In the genomic region with DNA sequence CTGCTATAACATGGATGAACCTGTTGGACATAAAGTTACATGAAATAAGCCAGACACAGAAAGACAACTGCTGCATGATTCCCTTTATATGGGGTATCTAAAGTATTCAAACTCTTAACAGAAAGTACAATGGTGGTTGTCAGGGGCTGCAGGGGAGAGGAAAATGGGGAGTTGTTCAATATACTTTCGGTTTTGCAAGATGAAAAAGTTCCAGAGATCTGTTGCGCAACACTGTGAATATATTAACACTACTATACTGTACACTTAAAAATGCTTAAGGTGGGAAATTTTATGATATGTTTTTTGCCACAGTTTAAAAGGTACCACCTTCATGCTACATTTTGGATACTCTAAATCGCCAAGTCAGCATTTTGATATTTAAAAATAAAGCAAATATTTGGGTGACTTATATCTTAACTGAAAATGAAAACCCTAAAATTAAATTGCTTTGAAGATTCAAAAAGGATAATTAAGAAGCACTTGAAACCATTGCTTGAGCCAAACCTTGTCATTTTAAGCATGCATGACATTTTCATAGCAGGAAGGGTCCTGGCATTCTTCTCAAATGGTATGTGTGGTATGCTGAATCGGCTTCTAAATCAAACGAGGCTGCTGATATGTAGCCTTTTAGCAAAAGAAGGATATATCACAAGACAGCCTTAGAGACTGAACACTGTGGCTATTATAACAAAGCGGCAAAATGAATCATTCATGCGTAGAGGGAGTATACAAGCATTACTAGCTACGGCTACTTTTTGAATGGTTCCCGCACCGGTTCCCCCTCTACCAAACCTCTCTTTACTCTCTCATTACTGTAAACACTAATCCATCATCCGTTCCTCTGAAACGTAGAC, we compare ENCODE assay signal across 8 cellular contexts.
A peak's percentile ranks its signal among the peaks of the same experiment; 100 is the strongest.
DNase-seq lines count a peak whose midpoint lies in the region; ATAC-seq, FAIRE-seq and TF ChIP-seq lines count a peak whose summit lies in the region.

No MANE protein-coding gene starts in this region.

- ATAC-seq in GM19452 (IDR thresholded peaks at IDR 0.05; ENCODE audit: unreplicated experiment) = no peak

- H3K4me3 ChIP-seq in left ventricle myocardium inferior (peak overlapping the region; percentile 11), right atrium auricular region (no peak overlapping the region)

- POLR2A ChIA-PET in GM10248 (lab: Yijun Ruan, JAX) = no interaction called here

- H3K9me3 ChIP-seq in left ventricle myocardium inferior (replicated peaks) (no peaks in the 10 kb centered on the region), right atrium auricular region (no peaks in the 10 kb centered on the region)

- H3K27ac Mint-ChIP-seq in activated naive CD4-positive, alpha-beta T cell treated with anti-CD3 and anti-CD28 coated beads, Interleukin-2, amount 10 ng/mL, durations not matched to agents 7 days and 5 days = peak overlapping the region; percentile 97

- H3K36me3 Mint-ChIP-seq in activated naive CD4-positive, alpha-beta T cell treated with anti-CD3 and anti-CD28 coated beads, Interleukin-2, amount 10 ng/mL, durations not matched to agents 7 days and 5 days = peaks cover 20% of the 10 kb centered on the region

- no peaks in the 10 kb centered on the region for H3K36me3 ChIP-seq in left ventricle myocardium inferior
- H3K36me3 ChIP-seq in right atrium auricular region = no peaks in the 10 kb centered on the region

- H3K4me3 Mint-ChIP-seq in activated naive CD4-positive, alpha-beta T cell treated with anti-CD3 and anti-CD28 coated beads, Interleukin-2, amount 10 ng/mL, durations not matched to agents 7 days and 5 days = peak overlapping the region; percentile 70

- no peaks in the 10 kb centered on the region for H3K9me3 Mint-ChIP-seq in activated naive CD4-positive, alpha-beta T cell treated with anti-CD3 and anti-CD28 coated beads, Interleukin-2, amount 10 ng/mL, durations not matched to agents 7 days and 5 days

- no peaks in the 10 kb centered on the region for H3K27me3 ChIP-seq in left ventricle myocardium inferior (ENCODE audit: low read depth)
- H3K27me3 ChIP-seq in right atrium auricular region = no peaks in the 10 kb centered on the region

- intact Hi-C loops in left ventricle myocardium inferior (cut with micrococcal nuclease) = no loop called here
- intact Hi-C loops in head of caudate nucleus (cut with DNase I) = no loop called here

- H3K4me1 Mint-ChIP-seq in activated naive CD4-positive, alpha-beta T cell treated with anti-CD3 and anti-CD28 coated beads, Interleukin-2, amount 10 ng/mL, durations not matched to agents 7 days and 5 days = peaks cover 80% of the 10 kb centered on the region

- H3K27me3 Mint-ChIP-seq in activated naive CD4-positive, alpha-beta T cell treated with anti-CD3 and anti-CD28 coated beads, Interleukin-2, amount 10 ng/mL, durations not matched to agents 7 days and 5 days = no peaks in the 10 kb centered on the region

- no peak for TF ChIP-seq CTCF in left ventricle myocardium inferior (IDR thresholded peaks at IDR 0.05; ENCODE audit: borderline replicate concordance)
- TF ChIP-seq CTCF in right atrium auricular region (IDR thresholded peaks at IDR 0.05) = no peak
- no peak for TF ChIP-seq CTCF in GM10248 (IDR thresholded peaks at IDR 0.05; ENCODE audit: control extremely low read depth, extremely low read depth, low read depth, missing control alignments)

- DNase-seq in left ventricle myocardium inferior = no peak
- DNase-seq in right atrium auricular region (ENCODE audit: low spot score) = no peak
- DNase-seq in activated naive CD4-positive, alpha-beta T cell treated with anti-CD3 and anti-CD28 coated beads, Interleukin-2, amount 10 ng/mL, durations not matched to agents 7 days and 5 days = peak; percentile 25
- peak; percentile 35 for DNase-seq in urothelium cell line (ENCODE audit: low spot score)
- DNase-seq in GM10248 (ENCODE audit: extremely low spot score) = no peak
- no peak for DNase-seq in head of caudate nucleus

- CTCF ChIA-PET in activated naive CD4-positive, alpha-beta T cell treated with anti-CD3 and anti-CD28 coated beads, Interleukin-2, amount 10 ng/mL, durations not matched to agents 7 days and 5 days (lab: Charles Lee) = interaction anchor here (2.3 kb wide), 1 partner anchor 35 kb away, joined by 13 read pairs; no protein-coding TSS in a partner anchor
- CTCF ChIA-PET in GM10248 (lab: Yijun Ruan, JAX) = no interaction called here

- FAIRE-seq in islet of Langerhans (lab: Jason Lieb, UNC) (peak; percentile 86), urothelium cell line (lab: Jason Lieb, UNC) (no peak)

- H3K4me1 ChIP-seq in left ventricle myocardium inferior (no peaks in the 10 kb centered on the region), right atrium auricular region (no peaks in the 10 kb centered on the region)

- no peak overlapping the region for H3K27ac ChIP-seq in left ventricle myocardium inferior (replicated peaks)
- H3K27ac ChIP-seq in right atrium auricular region = peak overlapping the region in 1 of 2 donors; percentile 11

Comparison
In these comparisons a context has a peak if more than half of its experiments do, and no peak if none do; other contexts are left out.
1. DNase-seq: peak in activated naive CD4-positive, alpha-beta T cell treated with anti-CD3 and anti-CD28 coated beads, Interleukin-2, amount 10 ng/mL, durations not matched to agents 7 days and 5 days (single experiment) and urothelium cell line (single experiment); none in left ventricle myocardium inferior (single experiment), right atrium auricular region (single experiment), GM10248 (single experiment) and head of caudate nucleus (0 of 42).